Comparison of ENCODE assay signal across 29 cellular contexts in the genomic region with DNA sequence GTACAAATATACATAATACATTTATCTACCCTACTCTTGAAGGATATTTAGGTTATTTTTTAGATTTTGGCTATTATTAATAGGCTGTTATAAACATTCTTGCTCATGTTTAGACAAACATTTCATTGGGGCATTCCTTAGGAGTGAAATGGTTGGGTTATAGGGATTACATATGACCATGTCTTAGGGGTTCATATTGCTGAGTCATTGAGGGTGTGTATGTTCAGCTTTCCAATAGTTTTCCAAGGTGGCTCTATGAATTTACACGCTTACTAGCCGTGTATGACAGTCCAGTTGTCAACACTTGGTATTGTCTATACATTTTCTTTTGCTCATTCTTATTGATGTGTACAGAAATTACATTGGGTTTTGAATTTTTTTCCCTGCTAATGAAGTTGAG.
"Had no signal": no experiment of that assay in that cellular context is flagged by ENCODE, and none has a peak within 500 bp of the region (broad histone marks: within the 10 kb centered on the region; RNA-seq: fewer than 3 reads in every experiment).

No MANE protein-coding gene starts in this region.

- H3K36me3 ChIP-seq: ascending aorta, breast epithelium, esophagus muscularis mucosa, gastrocnemius medialis, heart left ventricle had no signal

- ATAC-seq: activated CD4-positive, alpha-beta T cell treated with anti-CD3 and anti-CD28 coated beads for 36 hours; activated naive CD4-positive, alpha-beta T cell treated with anti-CD3 and anti-CD28 coated beads, Interleukin-2, amount 50 U/mL, for 72 hours; activated T-cell treated with anti-CD3 and anti-CD28 coated beads, Interleukin-2, amount 50 U/mL, for 72 hours; foreskin keratinocyte; gastrocnemius medialis; heart left ventricle; T-helper 17 cell had no signal

- H3K4me3 ChIP-seq: ascending aorta, breast epithelium, coronary artery, dorsolateral prefrontal cortex, esophagus muscularis mucosa, gastrocnemius medialis, heart left ventricle had no signal

- H3K4me1 ChIP-seq: ascending aorta, breast epithelium, foreskin keratinocyte, gastrocnemius medialis, heart left ventricle had no signal

- H3K9me3 ChIP-seq: ascending aorta, breast epithelium, gastrocnemius medialis had no signal

- H3K27ac ChIP-seq: ascending aorta, breast epithelium, coronary artery, dorsolateral prefrontal cortex, esophagus muscularis mucosa, foreskin keratinocyte, gastrocnemius medialis, heart left ventricle had no signal

- H3K27me3 ChIP-seq: ascending aorta, breast epithelium, esophagus muscularis mucosa, foreskin keratinocyte, gastrocnemius medialis, heart left ventricle had no signal

- DNase-seq: activated CD4-positive, alpha-beta memory T cell treated with anti-CD3 and anti-CD28 coated beads, Interleukin-2, amount 10 ng/mL, durations not matched to agents 7 days and 5 days; activated CD4-positive, alpha-beta T cell treated with anti-CD3 and anti-CD28 coated beads for 36 hours; activated CD4-positive, alpha-beta T cell treated with anti-CD3 and anti-CD28 coated beads, Interleukin-2, amount 10 ng/mL, durations not matched to agents 7 days and 5 days; activated CD4-positive, alpha-beta T cell treated with anti-CD3 and anti-CD28 coated beads, Interleukin-2, amount 50 U/mL, for 4 hours; activated CD4-positive, CD25-positive, alpha-beta regulatory T cell; activated CD4-positive, CD25-positive, alpha-beta regulatory T cell treated with anti-CD3 and anti-CD28 coated beads, Interleukin-2, amount 50 U/mL, for 72 hours; activated CD8-positive, alpha-beta memory T cell treated with anti-CD3 and anti-CD28 coated beads, Interleukin-2, amount 50 U/mL, for 48 hours; activated gamma-delta T cell; activated naive CD4-positive, alpha-beta T cell; activated naive CD4-positive, alpha-beta T cell treated with anti-CD3 and anti-CD28 coated beads, Interleukin-2, amount 10 ng/mL, durations not matched to agents 7 days and 5 days; activated naive CD8-positive, alpha-beta T cell treated with anti-CD3 and anti-CD28 coated beads, Interleukin-2, amount 10 ng/mL, durations not matched to agents 7 days and 5 days; activated T-cell treated with anti-CD3 and anti-CD28 coated beads for 4 hours; activated T-cell treated with anti-CD3 and anti-CD28 coated beads, Interleukin-2, amount 50 U/mL, for 24 hours; activated T-cell treated with anti-CD3 and anti-CD28 coated beads, Interleukin-2, amount 50 U/mL, for 72 hours; dorsolateral prefrontal cortex; effector memory CD4-positive, alpha-beta T cell; endodermal cell; erythroblast; foreskin keratinocyte; gastrocnemius medialis; glutamatergic neuron; heart left ventricle; T-helper 17 cell; T1000 had no signal
